ENCODE assay signal across 29 cellular contexts in genomic region chr3:152488449-152488848, GRCh38.
DNase-seq lines count a peak whose midpoint lies in the region; ATAC-seq, FAIRE-seq and TF ChIP-seq lines count a peak whose summit lies in the region.
"Had no signal": no experiment of that assay in that cellular context is flagged by ENCODE, and none has a peak within 500 bp of the region (broad histone marks: within the 10 kb centered on the region; RNA-seq: fewer than 3 reads in every experiment).

No MANE protein-coding gene starts in this region.

- WGBS in HepG2 (ENCODE audit: low lambda C conversion rate), result 84% methylated on average over 1 of the region's 1 CpG
- 86% methylated on average over 1 of the region's 1 CpG for WGBS in right lobe of liver (ENCODE audit: insufficient coverage, low coverage, low lambda C conversion rate, missing lambda C conversion rate)

- H3K4me1 ChIP-seq in HepG2 (ENCODE audit: insufficient read depth, low read length) (no peaks in the 10 kb centered on the region), right lobe of liver (no peaks in the 10 kb centered on the region)
- H3K4me1 ChIP-seq: BE2C, BLaER1 had no signal

- CTCF ChIA-PET in HepG2 (lab: Yijun Ruan, JAX; ENCODE audit: low intra/inter-chr PET ratio, low total read pairs) (no interaction called here), activated B cell treated with CpG ODN at 0.5 μM for 24 hours (lab: Charles Lee) (no interaction called here)

- POLR2A ChIA-PET in HepG2 (lab: Yijun Ruan, JAX) (no interaction called here), activated B cell treated with CpG ODN at 0.5 μM for 24 hours (lab: Charles Lee) (no interaction called here)

- no peaks in the 10 kb centered on the region for H3K27me3 Mint-ChIP-seq in activated T-cell treated with anti-CD3 and anti-CD28 coated beads, Interleukin-2, amount 50 U/mL, for 72 hours (ENCODE audit: low read depth)
- H3K27me3 Mint-ChIP-seq in activated B cell treated with CpG ODN at 0.5 μM for 24 hours, result no peaks in the 10 kb centered on the region
- no peaks in the 10 kb centered on the region for H3K27me3 Mint-ChIP-seq in stimulated activated naive B cell treated with anti-CD40 and anti-IgM and Interleukin-4, amounts not matched to agents 10 μg/mL and 1 μg/mL and 100 μg/mL, for 72 hours

- no peak overlapping the region for H3K4me2 ChIP-seq in HepG2 (ENCODE audit: low read depth, low read length)
- H3K4me2 ChIP-seq: BLaER1 had no signal

- no peak for FAIRE-seq in HepG2 (lab: Jason Lieb, UNC)
- FAIRE-seq: A204.1, GM12878, GM12892, GM18507, GM19239 had no signal

- H4K20me1 ChIP-seq in HepG2 (ENCODE audit: insufficient read depth, low read length), result no peaks in the 10 kb centered on the region
- H4K20me1 ChIP-seq: BLaER1 had no signal

- in situ Hi-C loops in HepG2 (cut with HindIII; ENCODE audit: extremely low pct_ligation_motif_present, low pct_unique_long_range_greater_than_20kb), result no loop called here

- peak; percentile 59 to 62 for ATAC-seq in activated T-cell treated with anti-CD3 and anti-CD28 coated beads, Interleukin-2, amount 50 U/mL, for 72 hours (replicated peaks in 1 of 2)
- ATAC-seq in HepG2, result no peak
- ATAC-seq in right lobe of liver, result no peak
- ATAC-seq in activated B cell treated with CpG ODN at 0.5 μM for 24 hours (ENCODE audit: low read depth), result no peak
- ATAC-seq in stimulated activated naive B cell treated with anti-CD40 and anti-IgM and Interleukin-4, amounts not matched to agents 10 μg/mL and 1 μg/mL and 100 μg/mL, for 72 hours (replicated peaks), result peak; percentile 30 to 48
- ATAC-seq in GM18511 (IDR thresholded peaks at IDR 0.05; ENCODE audit: unreplicated experiment), result no peak
- ATAC-seq: GM12878 had no signal

- BruUV-seq in HepG2 (replicated peaks; lab: Mats Ljungman, UMichigan), result no TSS peak

- no peak overlapping the region for H3K27ac Mint-ChIP-seq in activated T-cell treated with anti-CD3 and anti-CD28 coated beads, Interleukin-2, amount 50 U/mL, for 72 hours
- peak overlapping the region; percentile 59 for H3K27ac Mint-ChIP-seq in activated B cell treated with CpG ODN at 0.5 μM for 24 hours
- peak overlapping the region; percentile 65 for H3K27ac Mint-ChIP-seq in stimulated activated naive B cell treated with anti-CD40 and anti-IgM and Interleukin-4, amounts not matched to agents 10 μg/mL and 1 μg/mL and 100 μg/mL, for 72 hours
- H3K27ac Mint-ChIP-seq: CD14-positive monocyte; CD4-positive, alpha-beta memory T cell; CD4-positive, CD25-positive, alpha-beta regulatory T cell; CD8-positive, alpha-beta memory T cell had no signal

- H3K4me3 ChIP-seq in HepG2 (replicated peaks in 1 of 3; ENCODE audit: insufficient read depth in 1 of 3, low read depth in 2 of 3, low read length in 3 of 3) (no peak overlapping the region), right lobe of liver (no peak overlapping the region)
- H3K4me3 ChIP-seq: BLaER1, GM12878 had no signal

- TF ChIP-seq CTCF in HepG2 (CRISPR knock-in tag; IDR thresholded peaks at IDR 0.05) (no peak), right lobe of liver (IDR thresholded peaks at IDR 0.05) (no peak), activated B cell treated with CpG ODN at 0.5 μM for 24 hours (IDR thresholded peaks at IDR 0.05) (no peak)

- peaks cover 4% of the 10 kb centered on the region in 2 donors for H3K36me3 Mint-ChIP-seq in activated T-cell treated with anti-CD3 and anti-CD28 coated beads, Interleukin-2, amount 50 U/mL, for 72 hours (ENCODE audit: insufficient read depth in 2 of 2)
- peaks cover 25% of the 10 kb centered on the region for H3K36me3 Mint-ChIP-seq in activated B cell treated with CpG ODN at 0.5 μM for 24 hours (ENCODE audit: low read depth)
- H3K36me3 Mint-ChIP-seq in stimulated activated naive B cell treated with anti-CD40 and anti-IgM and Interleukin-4, amounts not matched to agents 10 μg/mL and 1 μg/mL and 100 μg/mL, for 72 hours, result peaks cover 47 to 52% of the 10 kb centered on the region in 2 donors
- H3K36me3 Mint-ChIP-seq: CD14-positive monocyte had no signal

- H3K4me3 Mint-ChIP-seq in activated T-cell treated with anti-CD3 and anti-CD28 coated beads, Interleukin-2, amount 50 U/mL, for 72 hours, result no peak overlapping the region
- H3K4me3 Mint-ChIP-seq in activated B cell treated with CpG ODN at 0.5 μM for 24 hours, result no peak overlapping the region
- peak overlapping the region in 1 of 2 donors; percentile 44 for H3K4me3 Mint-ChIP-seq in stimulated activated naive B cell treated with anti-CD40 and anti-IgM and Interleukin-4, amounts not matched to agents 10 μg/mL and 1 μg/mL and 100 μg/mL, for 72 hours
- H3K4me3 Mint-ChIP-seq: CD14-positive monocyte; CD4-positive, alpha-beta memory T cell; CD4-positive, CD25-positive, alpha-beta regulatory T cell; CD8-positive, alpha-beta memory T cell had no signal

- H3K27ac ChIP-seq in HepG2 (ENCODE audit: extremely low read length, insufficient read depth, low read length), result no peak overlapping the region
- no peak overlapping the region for H3K27ac ChIP-seq in right lobe of liver
- H3K27ac ChIP-seq: BLaER1 had no signal

- no peak overlapping the region for H2AFZ ChIP-seq in HepG2 (ENCODE audit: low read length)

- intact Hi-C loops in HepG2 (cut with micrococcal nuclease; ENCODE audit: unreplicated experiment), result no loop called here
- intact Hi-C loops in right lobe of liver (cut with DNase I), result no loop called here
- intact Hi-C loops in activated B cell treated with CpG ODN at 0.5 μM for 24 hours (cut with micrococcal nuclease), result no loop called here

- TF ChIP-seq POLR2A in HepG2 (IDR thresholded peaks at IDR 0.05; ENCODE audit: insufficient read depth in 1 of 2, low read depth in 2 of 2, low read length in 2 of 2), result no peak
- no peak for TF ChIP-seq POLR2A in right lobe of liver (IDR thresholded peaks at IDR 0.05)

- peaks cover 0 to 3% of the 10 kb centered on the region in 2 donors for H3K9me3 Mint-ChIP-seq in activated T-cell treated with anti-CD3 and anti-CD28 coated beads, Interleukin-2, amount 50 U/mL, for 72 hours
- H3K9me3 Mint-ChIP-seq in activated B cell treated with CpG ODN at 0.5 μM for 24 hours, result peaks cover 4% of the 10 kb centered on the region
- peaks cover 14% of the 10 kb centered on the region in 2 donors for H3K9me3 Mint-ChIP-seq in stimulated activated naive B cell treated with anti-CD40 and anti-IgM and Interleukin-4, amounts not matched to agents 10 μg/mL and 1 μg/mL and 100 μg/mL, for 72 hours

- no peak for DNase-seq in activated T-cell treated with anti-CD3 and anti-CD28 coated beads, Interleukin-2, amount 50 U/mL, for 72 hours
- DNase-seq in activated T-cell treated with anti-CD3 and anti-CD28 coated beads, Interleukin-2, amount 50 U/mL, for 1 hour, result no peak
- DNase-seq in HepG2 (ENCODE audit: low spot score) (no peak), right lobe of liver (no peak), activated B cell treated with CpG ODN at 0.5 μM for 24 hours (no peak)
- DNase-seq in stimulated activated naive B cell treated with anti-CD40 and anti-IgM and Interleukin-4, amounts not matched to agents 10 μg/mL and 1 μg/mL and 100 μg/mL, for 72 hours, result no peak
- DNase-seq: 8988T; ACHN; BE2C; C1 segment of cervical spinal cord; CD4-positive, alpha-beta memory T cell; CD4-positive, CD25-positive, alpha-beta regulatory T cell; CD8-positive, alpha-beta memory T cell; COR-L47; DMS 273 treated with DMSO at 0.1 percent for 48 hours; DMS153; DMS53; DMS79; DND-41; EL; GDM1 had no signal

- no peak for TF ChIP-seq RAD21 in HepG2 (CRISPR knock-in tag; IDR thresholded peaks at IDR 0.05)

- H3K27me3 ChIP-seq in HepG2 (ENCODE audit: control insufficient read depth in 1 of 2, insufficient read depth in 2 of 2, low read length in 2 of 2), result no peaks in the 10 kb centered on the region
- no peaks in the 10 kb centered on the region for H3K27me3 ChIP-seq in right lobe of liver
- H3K27me3 ChIP-seq: BE2C, BLaER1 had no signal

- H3K9me3 ChIP-seq in HepG2 (ENCODE audit: low read length) (no peaks in the 10 kb centered on the region), right lobe of liver (no peaks in the 10 kb centered on the region)
- H3K9me3 ChIP-seq: BE2C, BLaER1 had no signal

- TF ChIP-seq EP300 in HepG2 (IDR thresholded peaks at IDR 0.05; ENCODE audit: low read depth in 2 of 2, low read length in 2 of 2) (no peak), HepG2 (CRISPR knock-in tag; IDR thresholded peaks at IDR 0.05; ENCODE audit: borderline replicate concordance) (no peak)

- no peaks in the 10 kb centered on the region for H3K79me2 ChIP-seq in HepG2 (ENCODE audit: insufficient read depth, low read length)

- H3K4me1 Mint-ChIP-seq in activated T-cell treated with anti-CD3 and anti-CD28 coated beads, Interleukin-2, amount 50 U/mL, for 72 hours (ENCODE audit: low read depth), result no peaks in the 10 kb centered on the region
- H3K4me1 Mint-ChIP-seq in activated B cell treated with CpG ODN at 0.5 μM for 24 hours, result peaks cover 15% of the 10 kb centered on the region
- peaks cover 13 to 33% of the 10 kb centered on the region in 2 donors for H3K4me1 Mint-ChIP-seq in stimulated activated naive B cell treated with anti-CD40 and anti-IgM and Interleukin-4, amounts not matched to agents 10 μg/mL and 1 μg/mL and 100 μg/mL, for 72 hours
- H3K4me1 Mint-ChIP-seq: CD14-positive monocyte; CD4-positive, alpha-beta memory T cell; CD4-positive, CD25-positive, alpha-beta regulatory T cell; CD8-positive, alpha-beta memory T cell had no signal

- H3K9ac ChIP-seq in HepG2 (ENCODE audit: insufficient read depth, low read depth, low read length), result no peak overlapping the region
- H3K9ac ChIP-seq: BLaER1 had no signal

- H3K36me3 ChIP-seq in HepG2 (replicated peaks in 1 of 2; ENCODE audit: control insufficient read depth in 1 of 2, insufficient read depth in 2 of 2, low read length in 2 of 2), result no peaks in the 10 kb centered on the region
- H3K36me3 ChIP-seq in right lobe of liver, result no peaks in the 10 kb centered on the region
- H3K36me3 ChIP-seq: BE2C, BLaER1 had no signal

TF ChIP-seq in HepG2, 621 proteins besides CTCF, POLR2A, EP300 and RAD21:
- TF ChIP-seq, protein P1, sequence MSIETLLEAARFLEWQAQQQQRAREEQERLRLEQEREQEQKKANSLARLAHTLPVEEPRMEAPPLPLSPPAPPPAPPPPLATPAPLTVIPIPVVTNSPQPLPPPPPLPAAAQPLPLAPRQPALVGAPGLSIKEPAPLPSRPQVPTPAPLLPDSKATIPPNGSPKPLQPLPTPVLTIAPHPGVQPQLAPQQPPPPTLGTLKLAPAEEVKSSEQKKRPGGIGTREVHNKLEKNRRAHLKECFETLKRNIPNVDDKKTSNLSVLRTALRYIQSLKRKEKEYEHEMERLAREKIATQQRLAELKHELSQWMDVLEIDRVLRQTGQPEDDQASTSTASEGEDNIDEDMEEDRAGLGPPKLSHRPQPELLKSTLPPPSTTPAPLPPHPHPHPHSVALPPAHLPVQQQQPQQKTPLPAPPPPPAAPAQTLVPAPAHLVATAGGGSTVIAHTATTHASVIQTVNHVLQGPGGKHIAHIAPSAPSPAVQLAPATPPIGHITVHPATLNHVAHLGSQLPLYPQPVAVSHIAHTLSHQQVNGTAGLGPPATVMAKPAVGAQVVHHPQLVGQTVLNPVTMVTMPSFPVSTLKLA (IDR thresholded peaks at IDR 0.05), result 0 out of 2 replicates have a peak, but pooled peaks have one; percentile 7
- TF ChIP-seq MBNL3 (CRISPR knock-in tag; conservative IDR thresholded peaks at IDR 0.05), result no peak

Comparison
In these comparisons a context has a peak if more than half of its experiments do, and no peak if none do; other contexts are left out.
1. ATAC-seq: peak in activated T-cell treated with anti-CD3 and anti-CD28 coated beads, Interleukin-2, amount 50 U/mL, for 72 hours (2 of 2) and stimulated activated naive B cell treated with anti-CD40 and anti-IgM and Interleukin-4, amounts not matched to agents 10 μg/mL and 1 μg/mL and 100 μg/mL, for 72 hours (2 of 2); none in HepG2 (single experiment), right lobe of liver (0 of 4), activated B cell treated with CpG ODN at 0.5 μM for 24 hours (single experiment) and GM18511 (single experiment).